ENCODE assay signal across 14 cellular contexts in the genomic region with DNA sequence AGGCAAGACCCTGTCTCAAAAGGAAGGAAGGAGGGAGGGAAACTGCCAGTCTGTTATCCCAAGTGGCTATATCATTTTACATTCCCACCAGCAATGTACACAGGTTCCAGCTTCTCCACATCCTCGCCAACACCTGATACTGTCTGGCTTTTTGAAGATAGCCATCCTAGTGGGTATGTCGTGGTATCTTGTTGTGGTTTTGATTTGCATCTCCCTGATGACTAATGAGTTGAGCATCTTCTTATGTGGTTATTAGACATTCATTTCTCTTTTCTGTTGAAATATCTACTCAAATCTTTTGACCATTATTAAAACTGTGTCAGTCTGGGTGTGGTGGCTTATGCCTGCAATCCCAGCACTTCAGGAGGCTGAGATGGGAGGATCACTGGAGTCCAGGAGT. TPM values are rescaled to one million over a fixed set of nuclear protein-coding genes. Genes with fewer than 3 reads are reported as not detected.
DNase-seq lines count a peak whose midpoint lies in the region; ATAC-seq and TF ChIP-seq lines count a peak whose summit lies in the region.
"Had no signal": no experiment of that assay in that cellular context is flagged by ENCODE, and none has a peak within 500 bp of the region (broad histone marks: within the 10 kb centered on the region; RNA-seq: fewer than 3 reads in every experiment).

No MANE protein-coding gene starts in this region.

- H2BK12ac ChIP-seq in mesenchymal stem cell (ENCODE audit: low read length in 2 of 2) = no peak overlapping the region

- no peak overlapping the region for H2AK5ac ChIP-seq in mesenchymal stem cell (ENCODE audit: low read length, severe bottlenecking)

- no peak overlapping the region for H4K91ac ChIP-seq in mesenchymal stem cell (ENCODE audit: low read length)

- DNase-seq in SW480 (ENCODE audit: low spot score) (peak; percentile 82), mesenchymal stem cell (peak; percentile 54), anterior cingulate cortex (lab: John Stamatoyannopoulos, UW) (no peak), lower lobe of right lung (no peak), ascending aorta (ENCODE audit: low spot score in 2 of 2) (no peak)
- DNase-seq: activated CD4-positive, alpha-beta T cell treated with anti-CD3 and anti-CD28 coated beads, Interleukin-2, amount 50 U/mL, for 48 hours; caudate nucleus; GF-D8; NCI-H1092; ovary; Peyer's patch had no signal

- no peak overlapping the region for H3K27ac ChIP-seq in mesenchymal stem cell (ENCODE audit: low read length, poor library complexity, severe bottlenecking)
- no peak overlapping the region for H3K27ac ChIP-seq in lower lobe of right lung
- H3K27ac ChIP-seq in ascending aorta = no peak overlapping the region
- H3K27ac ChIP-seq: ovary, Peyer's patch had no signal

- no peak overlapping the region for H2AFZ ChIP-seq in mesenchymal stem cell (ENCODE audit: low read depth, low read length)

- no peak overlapping the region for H2BK15ac ChIP-seq in mesenchymal stem cell (ENCODE audit: low read depth, poor library complexity, severe bottlenecking)

- intact Hi-C loops in lower lobe of right lung (cut with DNase I) (no loop called here), ascending aorta (cut with DNase I) (no loop called here)

- no peak overlapping the region for H3K18ac ChIP-seq in mesenchymal stem cell (ENCODE audit: low read depth in 1 of 2, low read length in 2 of 2)

- H3K23ac ChIP-seq in mesenchymal stem cell (ENCODE audit: low read length in 2 of 2) = no peak overlapping the region

- no peaks in the 10 kb centered on the region for H3K9me3 ChIP-seq in mesenchymal stem cell (ENCODE audit: control insufficient read depth, low read length)
- no peaks in the 10 kb centered on the region for H3K9me3 ChIP-seq in lower lobe of right lung
- H3K9me3 ChIP-seq in ascending aorta = no peaks in the 10 kb centered on the region
- H3K9me3 ChIP-seq: ovary, Peyer's patch had no signal

- no peaks in the 10 kb centered on the region for H3K36me3 ChIP-seq in mesenchymal stem cell (ENCODE audit: control insufficient read depth in 1 of 2, insufficient read depth in 2 of 2, low read depth in 1 of 2, low read length in 2 of 2)
- H3K36me3 ChIP-seq in lower lobe of right lung = no peaks in the 10 kb centered on the region
- no peaks in the 10 kb centered on the region for H3K36me3 ChIP-seq in ascending aorta
- H3K36me3 ChIP-seq: ovary, Peyer's patch had no signal

- H3K14ac ChIP-seq in mesenchymal stem cell (ENCODE audit: low read length in 2 of 2) = no peak overlapping the region

- H3K79me1 ChIP-seq in mesenchymal stem cell (replicated peaks; ENCODE audit: low read length, poor library complexity, severe bottlenecking) = no peaks in the 10 kb centered on the region

- H3K4ac ChIP-seq in mesenchymal stem cell (ENCODE audit: low read depth in 1 of 2, low read length in 2 of 2) = no peak overlapping the region

- H3K4me3 ChIP-seq in mesenchymal stem cell (ENCODE audit: insufficient read depth in 1 of 2, low read depth in 1 of 2, low read length in 2 of 2) (no peak overlapping the region), lower lobe of right lung (no peak overlapping the region), ascending aorta (no peak overlapping the region)
- H3K4me3 ChIP-seq: ovary, Peyer's patch had no signal

- H2BK5ac ChIP-seq in mesenchymal stem cell (ENCODE audit: low read depth, low read length, poor library complexity, severe bottlenecking) = no peak overlapping the region

- no peak overlapping the region for H2BK120ac ChIP-seq in mesenchymal stem cell (ENCODE audit: low read depth, low read length)

- TF ChIP-seq CTCF in lower lobe of right lung (IDR thresholded peaks at IDR 0.05) (no peak), ascending aorta (IDR thresholded peaks at IDR 0.05) (no peak)

- H4K8ac ChIP-seq in mesenchymal stem cell (ENCODE audit: low read length) = no peak overlapping the region

- H3K27me3 ChIP-seq in mesenchymal stem cell (ENCODE audit: control insufficient read depth in 1 of 2, insufficient read depth in 1 of 2, low read length in 2 of 2) (no peaks in the 10 kb centered on the region), lower lobe of right lung (ENCODE audit: low read depth) (no peaks in the 10 kb centered on the region), ascending aorta (no peaks in the 10 kb centered on the region)
- H3K27me3 ChIP-seq: ovary, Peyer's patch had no signal

- ATAC-seq in GM18870 (IDR thresholded peaks at IDR 0.05; ENCODE audit: unreplicated experiment) (peak; percentile 88), HG03354 (IDR thresholded peaks at IDR 0.05; ENCODE audit: poor library complexity, severe bottlenecking, unreplicated experiment) (peak; percentile 89), lower lobe of right lung (no peak), HG03135 (IDR thresholded peaks at IDR 0.05; ENCODE audit: unreplicated experiment) (no peak)

- H3K9ac ChIP-seq in mesenchymal stem cell (ENCODE audit: low read length) = no peak overlapping the region

- H3K4me2 ChIP-seq in mesenchymal stem cell (ENCODE audit: low read length, poor library complexity, severe bottlenecking) = no peak overlapping the region

- WGBS in mesenchymal stem cell = no CpG with 5 or more reads among the region's 2 CpGs

- peaks cover 2% of the 10 kb centered on the region for H3K4me1 ChIP-seq in mesenchymal stem cell (ENCODE audit: control insufficient read depth, insufficient read depth, low read depth, low read length)
- no peaks in the 10 kb centered on the region for H3K4me1 ChIP-seq in lower lobe of right lung
- H3K4me1 ChIP-seq in ascending aorta = no peaks in the 10 kb centered on the region
- H3K4me1 ChIP-seq: Peyer's patch had no signal

RNA-seq across cellular contexts. Expression of gene ARID1B, which starts 47.9 kb away (rescaled TPM):
- polyA plus RNA-seq in mesenchymal stem cell (2013, experiment 1 of 2) = 32.3 TPM
- 31.6 TPM for polyA plus RNA-seq in mesenchymal stem cell (2013, experiment 2 of 2)
- total RNA-seq in lower lobe of right lung (95.5 TPM), ascending aorta (97.9 TPM)

Comparison
In these comparisons a context has a peak if more than half of its experiments do, and no peak if none do; other contexts are left out.
1. ATAC-seq: peak in GM18870 (single experiment) and HG03354 (single experiment); none in lower lobe of right lung (0 of 2) and HG03135 (single experiment).
2. DNase-seq: peak in SW480 (single experiment) and mesenchymal stem cell (single experiment); none in anterior cingulate cortex (0 of 58), lower lobe of right lung (single experiment) and ascending aorta (0 of 2).